8 cellular contexts compared by ENCODE assay signal in the genomic region with DNA sequence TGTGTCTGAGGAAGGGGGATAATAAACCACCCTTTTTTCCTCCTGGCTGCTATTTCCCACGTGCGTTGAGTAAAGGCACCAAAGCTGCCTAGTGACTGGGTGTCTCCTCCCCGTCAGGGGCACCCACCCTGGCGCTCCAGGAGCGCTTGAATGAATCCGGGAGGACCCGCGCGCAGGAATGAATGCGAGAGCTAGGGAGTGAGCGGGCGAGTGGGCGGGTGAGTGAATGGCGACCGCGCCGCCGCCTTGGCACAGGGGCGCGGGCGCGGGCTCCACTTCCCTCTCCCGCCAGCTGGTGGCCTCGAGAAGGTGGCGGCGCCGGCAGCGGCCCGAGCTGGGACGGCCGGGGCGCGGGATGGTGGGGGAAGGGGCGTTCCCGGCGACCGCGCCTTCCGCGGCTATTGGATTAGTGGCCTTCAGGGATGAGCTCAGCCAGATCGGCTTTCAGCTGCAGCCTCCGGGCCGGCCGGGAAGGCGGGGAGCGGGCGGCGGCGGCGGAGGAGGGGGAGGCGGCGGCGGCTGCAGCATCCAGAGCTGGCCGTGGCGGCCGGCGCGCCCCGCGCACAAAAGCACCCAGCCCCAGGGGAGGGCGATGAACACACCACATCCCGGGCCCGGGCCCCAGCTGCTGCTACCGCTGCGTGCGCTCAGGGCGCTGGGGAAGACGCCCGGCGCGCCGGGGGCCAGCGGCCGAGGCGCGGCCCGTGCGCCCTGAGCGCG. TPM values are rescaled to one million over a fixed set of nuclear protein-coding genes. Genes with fewer than 3 reads are reported as not detected.
A peak's percentile ranks its signal among the peaks of the same experiment; 100 is the strongest.
DNase-seq lines count a peak whose midpoint lies in the region; ATAC-seq, FAIRE-seq and TF ChIP-seq lines count a peak whose summit lies in the region.

Gene SPSB4 (plus strand): TSS at position 435 of the 720 bp plus-strand sequence. CDS start 14,758 bp downstream, outside the sequence.

- TF ChIP-seq RAD21 in GM12878 (IDR thresholded peaks at IDR 0.05; ENCODE audit: insufficient read depth, low read depth, low read length), result no peak

- peaks cover 13% of the 10 kb centered on the region; the same call in 1 of the 2 replicates for H3F3A ChIP-seq in GM23338 (replicated peaks; ENCODE audit: low read depth)

- peaks cover 29% of the 10 kb centered on the region for H3K27me3 Mint-ChIP-seq in GM23338 (ENCODE audit: insufficient read depth, low read depth, poor library complexity)

- H3K9ac ChIP-seq in GM12878 (ENCODE audit: control insufficient read depth, insufficient read depth, low read length), result no peak within 1 kb of the TSS

- H3K4me1 ChIP-seq in GM23338 (ENCODE audit: insufficient read depth), result peaks cover 3% of the 10 kb centered on the region; the same call in 1 of the 2 replicates
- no peaks in the 10 kb centered on the region for H3K4me1 ChIP-seq in GM12878 (ENCODE audit: control insufficient read depth, insufficient read depth, low read length)

- 4% methylated on average over 54 of the region's 80 CpGs for WGBS in GM12878 (ENCODE audit: insufficient coverage, insufficient replicate concordance, low lambda C conversion rate, missing lambda C conversion rate)

- H3K4me2 ChIP-seq in GM23338 (peak within 1 kb of the TSS; percentile 100), GM12878 (ENCODE audit: control insufficient read depth, insufficient read depth) (no peak within 1 kb of the TSS)

- TF ChIP-seq EP300 in GM12878 (IDR thresholded peaks at IDR 0.05; ENCODE audit: borderline replicate concordance in 1 of 2, control insufficient read depth in 1 of 2, low read depth in 2 of 2, low read length in 2 of 2), result no peak

- RAD21 ChIA-PET in GM12878 (lab: Charles Lee; ENCODE audit: unreplicated experiment), result no interaction called here

- FAIRE-seq in GM12878 (lab: Jason Lieb, UNC), result no peak

- no peaks in the 10 kb centered on the region for H3K36me3 ChIP-seq in GM23338 (ENCODE audit: insufficient read depth)
- no peaks in the 10 kb centered on the region for H3K36me3 ChIP-seq in GM12878 (ENCODE audit: control insufficient read depth in 2 of 2, insufficient read depth in 2 of 2, low read length in 1 of 2)

- no peaks in the 10 kb centered on the region for H3K9me2 ChIP-seq in GM23338 (ENCODE audit: insufficient read depth)

- peak; percentile 81 for ATAC-seq in GM23338
- ATAC-seq in GM12878, result peak; percentile 64; the same call in 2 of the 3 replicates
- ATAC-seq in stimulated activated naive CD8-positive, alpha-beta T cell treated with anti-CD3 and anti-CD28 coated beads, Interleukin-15, Interleukin-2, amounts not matched to agents 100 U/mL and 50 U/mL, for 24 hours, result peak; percentile 44
- no peak for ATAC-seq in HG02981 (IDR thresholded peaks at IDR 0.05; ENCODE audit: unreplicated experiment)

- CTCF ChIA-PET in AG04449 (lab: Yijun Ruan, JAX) (no interaction called here), GM12878 (lab: Yijun Ruan, JAX) (no interaction called here)

- intact Hi-C loops in GM12878 (cut with micrococcal nuclease; ENCODE audit: unreplicated experiment), result no loop called here

- SMC1A ChIA-PET in GM12878 (lab: Charles Lee; ENCODE audit: uncharacterized antibody, unreplicated experiment), result no interaction called here

- H3K79me2 ChIP-seq in GM23338 (replicated peaks; ENCODE audit: insufficient read depth), result peaks cover 25% of the 10 kb centered on the region
- H3K79me2 ChIP-seq in GM12878 (ENCODE audit: control insufficient read depth, insufficient read depth, low read length), result no peaks in the 10 kb centered on the region

- H3K4me1 Mint-ChIP-seq in GM23338, result peaks cover 20% of the 10 kb centered on the region

- peak within 1 kb of the TSS; percentile 93 for H3K4me3 Mint-ChIP-seq in GM23338

- no peak for TF ChIP-seq CTCF in AG04449 (IDR thresholded peaks at IDR 0.05; ENCODE audit: insufficient read depth, low read length, missing control alignments)
- TF ChIP-seq CTCF in GM23338 (conservative IDR thresholded peaks at IDR 0.05; ENCODE audit: low read depth in 2 of 2), result peak; percentile 32 to 49; a peak in 3 of 4 replicates
- no peak for TF ChIP-seq CTCF in GM12878 (IDR thresholded peaks at IDR 0.05 in 2 of 3, conservative IDR thresholded peaks at IDR 0.05 in 1 of 3; ENCODE audit: control insufficient read depth in 2 of 3, extremely low read depth in 1 of 3, insufficient read depth in 1 of 3, low read depth in 3 of 3, low read length in 3 of 3)

- POLR2A ChIA-PET in AG04449 (lab: Yijun Ruan, JAX), result no interaction called here
- POLR2A ChIA-PET in GM12878 (lab: Charles Lee), result interaction anchor here (0.6 kb wide), 1 partner anchor 201 kb away, joined by 3 read pairs; no protein-coding TSS in a partner anchor

- H3K4me3 ChIP-seq in AG04449 (ENCODE audit: low read depth, low read length) (peak within 1 kb of the TSS; percentile 39), GM23338 (peak within 1 kb of the TSS; percentile 99), GM12878 (no peak within 1 kb of the TSS)

- no peak within 1 kb of the TSS; the same call in 1 of the 2 replicates for H3K27ac Mint-ChIP-seq in GM23338

- no peaks in the 10 kb centered on the region; the same call in 2 of the 3 replicates for H3K9me3 Mint-ChIP-seq in GM23338

- H3K27ac ChIP-seq in GM23338 (ENCODE audit: low read depth), result 0 out of 2 replicates have a peak within 1 kb of the TSS, but pooled peaks have one; percentile 76
- H3K27ac ChIP-seq in GM12878 (ENCODE audit: control insufficient read depth, insufficient read depth), result no peak within 1 kb of the TSS

- peak within 1 kb of the TSS; percentile 100 for H2AFZ ChIP-seq in GM23338
- no peak within 1 kb of the TSS for H2AFZ ChIP-seq in GM12878 (ENCODE audit: control insufficient read depth, low read depth, low read length)

- no peaks in the 10 kb centered on the region for H3K9me3 ChIP-seq in GM12878 (replicated peaks; ENCODE audit: control insufficient read depth, insufficient read depth, low read length)

- H4K20me1 ChIP-seq in GM23338 (replicated peaks; ENCODE audit: insufficient read depth) (no peaks in the 10 kb centered on the region; the same call in 1 of the 2 replicates), GM12878 (ENCODE audit: control insufficient read depth, insufficient read depth) (no peaks in the 10 kb centered on the region)

- in situ Hi-C loops in GM12878 (cut with MboI), result no loop called here

- H3K36me3 Mint-ChIP-seq in GM23338 (ENCODE audit: low read depth), result no peaks in the 10 kb centered on the region; the same call in 2 of the 3 replicates

- TF ChIP-seq POLR2A in GM12878 (IDR thresholded peaks at IDR 0.05; ENCODE audit: low read depth, low read length), result no peak

- peaks cover 42% of the 10 kb centered on the region for H3K27me3 ChIP-seq in GM23338 (ENCODE audit: insufficient read depth)
- peaks cover 16 to 22% of the 10 kb centered on the region in 2 experiments for H3K27me3 ChIP-seq in GM12878 (replicated peaks in 1 of 2; ENCODE audit: control insufficient read depth in 2 of 2, insufficient read depth in 2 of 2, low read length in 1 of 2)

- BruUV-seq in GM12878 (replicated peaks; lab: Mats Ljungman, UMichigan), result no TSS peak

- DNase-seq in AG04449 (ENCODE audit: low read depth, low spot score), result no peak
- peak; percentile 92 for DNase-seq in GM23338 (ENCODE audit: low spot score)
- DNase-seq in NCI-H69 (lab: John Stamatoyannopoulos, UW), result peak; percentile 88
- DNase-seq in GM12878 (ENCODE audit: low read depth, low spot score), result no peak
- peak; percentile 96 for DNase-seq in islet precursor cell
- DNase-seq in stimulated activated naive CD8-positive, alpha-beta T cell treated with anti-CD3 and anti-CD28 coated beads, Interleukin-15, Interleukin-2, amounts not matched to agents 100 U/mL and 50 U/mL, for 24 hours, result peak; percentile 50
- no peak for DNase-seq in HCEC 1CT

TF ChIP-seq in GM23338, 12 proteins besides CTCF, POLR2A, EP300 and RAD21 (continues in another document):
- TF ChIP-seq JUNB (IDR thresholded peaks at IDR 0.05; ENCODE audit: unreplicated experiment), result no peak
- TF ChIP-seq EZH2phosphoT487 (IDR thresholded peaks at IDR 0.05; ENCODE audit: unreplicated experiment), result no peak

TF ChIP-seq in GM12878, 131 proteins besides CTCF, POLR2A, EP300 and RAD21:
- TF ChIP-seq SUZ12 (IDR thresholded peaks at IDR 0.05; ENCODE audit: unreplicated experiment) (peak; percentile 38), E4F1 (IDR thresholded peaks at IDR 0.05; ENCODE audit: borderline replicate concordance, partially characterized antibody) (no peak)
TF ChIP-seq in GM12878: peak in this region for 1.

RNA-seq across cellular contexts. Expression of gene SPSB4, which starts in this region (rescaled TPM):
- total RNA-seq in GM23338 (2014; rRNA removed; shearing (Covaris generic)), result 20.1 and 25.9 TPM in 2 replicates
- polyA plus RNA-seq in GM23338 (2016; fragmentation: Nextera tagmentation; extraction: Ambion mirVana) (6.6 and 6.7 TPM in 2 replicates), GM12878 (2011; rRNA removed) (not detected in 2 replicates), GM12878 (2014; fragmentation: Illumina TruSeq; extraction: Trizol) (not detected in 2 replicates), GM12878 (2014; fragmentation: Nextera tagmentation; extraction: Ambion mirVana) (not detected), GM12878 (2014; rRNA removed) (not detected in 2 replicates), GM12878 (2016; fragmentation: Nextera tagmentation; extraction: Ambion mirVana) (not detected)
- total RNA-seq in GM12878 (2013; cell fraction: nucleolus; rRNA removed), result not detected in 2 replicates
- total RNA-seq in GM12878 (2014; rRNA removed) (not detected in 2 replicates), GM12878 (2014; rRNA removed; fragmentation: Illumina TruSeq; extraction: Trizol) (not detected in 2 replicates), GM12878 (2021) (not detected in 2 replicates)
- not detected for polyA plus RNA-seq in GM12878 (2011; ENCODE audit: low read depth)
- not detected in 2 replicates for polyA plus RNA-seq in GM12878 (2011; cell fraction: cytosol; rRNA removed)
- polyA plus RNA-seq in GM12878 (2011; cell fraction: nucleus; rRNA removed), result not detected in 2 replicates
- polyA plus RNA-seq in GM12878 (2012), result not detected in 2 replicates
- polyA minus RNA-seq in GM12878 (2011; rRNA and poly(A)+ RNA removed), result not detected in 2 replicates
- polyA minus RNA-seq in GM12878 (2011; cell fraction: cytosol; rRNA and poly(A)+ RNA removed), result not detected in 2 replicates
- polyA minus RNA-seq in GM12878 (2011; cell fraction: nucleus; rRNA and poly(A)+ RNA removed), result not detected in 2 replicates

Comparison
In these comparisons a context has a peak if more than half of its experiments do, and no peak if none do; other contexts are left out.
1. RNA of gene SPSB4 (total RNA-seq): 20.1 to 25.9 TPM in GM23338; not detected in GM12878; every median in the first group is over 10 times any median in the second.
2. Peak in ATAC-seq in GM12878; RNA of the gene not detected or under 1 TPM.
3. DNase-seq: peak in GM23338 (single experiment), NCI-H69 (single experiment), islet precursor cell (single experiment) and stimulated activated naive CD8-positive, alpha-beta T cell treated with anti-CD3 and anti-CD28 coated beads, Interleukin-15, Interleukin-2, amounts not matched to agents 100 U/mL and 50 U/mL, for 24 hours (single experiment); none in AG04449 (single experiment), GM12878 (single experiment) and HCEC 1CT (single experiment).
4. CTCF ChIP-seq: peak in GM23338 (2 of 2); none in AG04449 (single experiment) and GM12878 (0 of 3).